ENCODE assay signal across 19 cellular contexts in the genomic region with DNA sequence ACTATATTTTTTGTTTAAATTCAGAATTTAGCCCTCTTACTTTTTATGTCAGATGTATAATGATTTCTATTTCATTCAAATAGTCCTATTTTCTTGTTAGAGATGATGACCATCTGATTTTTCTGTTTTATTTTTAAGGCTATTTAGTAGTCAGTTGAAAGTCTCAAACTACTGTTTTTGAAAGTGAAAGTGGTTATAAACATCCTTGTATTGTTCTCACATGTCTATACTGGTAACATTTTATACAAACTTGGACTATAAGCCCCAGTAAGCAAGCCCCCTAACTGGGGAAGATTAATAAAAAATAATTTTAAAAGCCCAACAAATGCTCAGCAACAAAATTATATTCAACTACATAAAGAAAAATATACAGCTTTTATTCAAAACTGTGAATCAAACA.
DNase-seq lines count a peak whose midpoint lies in the region; ATAC-seq, FAIRE-seq and TF ChIP-seq lines count a peak whose summit lies in the region.
"Had no signal": no experiment of that assay in that cellular context is flagged by ENCODE, and none has a peak within 500 bp of the region (broad histone marks: within the 10 kb centered on the region; RNA-seq: fewer than 3 reads in every experiment).

No MANE protein-coding gene starts in this region.

- no peaks in the 10 kb centered on the region for H3K9me3 Mint-ChIP-seq in neural progenitor cell
- H3K9me3 Mint-ChIP-seq: activated naive CD4-positive, alpha-beta T cell treated with anti-CD3 and anti-CD28 coated beads, Interleukin-2, amount 10 ng/mL, durations not matched to agents 7 days and 5 days had no signal

- H3K4me3 Mint-ChIP-seq in neural progenitor cell, result no peak overlapping the region
- H3K4me3 Mint-ChIP-seq: activated naive CD4-positive, alpha-beta T cell treated with anti-CD3 and anti-CD28 coated beads, Interleukin-2, amount 10 ng/mL, durations not matched to agents 7 days and 5 days had no signal

- no peak for TF ChIP-seq POLR2A in K562 (conservative IDR thresholded peaks at IDR 0.05)

- H2AFZ ChIP-seq in K562 (ENCODE audit: low read depth, low read length) (peak overlapping the region; percentile 10; the same call in 1 of the 2 replicates), neural progenitor cell (replicated peaks) (no peak overlapping the region)

- peaks cover 0 to 5% of the 10 kb centered on the region in 2 experiments; a peak in 2 of 5 replicates for H3K4me1 ChIP-seq in K562 (replicated peaks in 1 of 2; ENCODE audit: control insufficient read depth in 2 of 2, insufficient read depth in 2 of 2, low read length in 2 of 2)
- no peaks in the 10 kb centered on the region for H3K4me1 ChIP-seq in neural progenitor cell
- H3K4me1 ChIP-seq: gastrocnemius medialis, left lung had no signal

- no peak for TF ChIP-seq EP300 in K562 (IDR thresholded peaks at IDR 0.05; ENCODE audit: low read length)

- H3K9me1 ChIP-seq in K562 (ENCODE audit: control insufficient read depth, insufficient read depth, low read length), result no peaks in the 10 kb centered on the region

- H3K4me3 ChIP-seq in K562, result no peak overlapping the region
- no peak overlapping the region for H3K4me3 ChIP-seq in neural progenitor cell
- H3K4me3 ChIP-seq: gastrocnemius medialis, left lung, MG63, SK-N-MC had no signal

- no peak for TF ChIP-seq RAD21 in K562 (CRISPR knock-in tag; conservative IDR thresholded peaks at IDR 0.05 in 1 of 2, IDR thresholded peaks at IDR 0.05 in 1 of 2)

- no peaks in the 10 kb centered on the region for H4K20me1 ChIP-seq in K562 (replicated peaks; ENCODE audit: control insufficient read depth, insufficient read depth, low read length)
- H4K20me1 ChIP-seq in neural progenitor cell (ENCODE audit: low read depth), result no peaks in the 10 kb centered on the region

- in situ Hi-C loops in K562 (cut with MboI), result no loop called here

- intact Hi-C loops in K562 (cut with micrococcal nuclease), result no loop called here

- H3K27me3 Mint-ChIP-seq in neural progenitor cell (ENCODE audit: insufficient read depth, low read depth), result peaks cover 2% of the 10 kb centered on the region
- H3K27me3 Mint-ChIP-seq: activated naive CD4-positive, alpha-beta T cell treated with anti-CD3 and anti-CD28 coated beads, Interleukin-2, amount 10 ng/mL, durations not matched to agents 7 days and 5 days had no signal

- H3K79me2 ChIP-seq in K562 (ENCODE audit: control insufficient read depth, insufficient read depth, low read length) (no peaks in the 10 kb centered on the region), neural progenitor cell (ENCODE audit: low read depth) (no peaks in the 10 kb centered on the region)

- H3K27me3 ChIP-seq in K562 (ENCODE audit: control insufficient read depth in 2 of 2, insufficient read depth in 2 of 2, low read length in 2 of 2) (no peaks in the 10 kb centered on the region), neural progenitor cell (no peaks in the 10 kb centered on the region)
- H3K27me3 ChIP-seq: gastrocnemius medialis, left lung, MG63 had no signal

- no TSS peak for BruUV-seq in K562 (replicated peaks; lab: Mats Ljungman, UMichigan)

- no peaks in the 10 kb centered on the region for H3K36me3 Mint-ChIP-seq in neural progenitor cell
- H3K36me3 Mint-ChIP-seq: activated naive CD4-positive, alpha-beta T cell treated with anti-CD3 and anti-CD28 coated beads, Interleukin-2, amount 10 ng/mL, durations not matched to agents 7 days and 5 days had no signal

- TF ChIP-seq CTCF in K562 (IDR thresholded peaks at IDR 0.05 in 2 of 3, conservative IDR thresholded peaks at IDR 0.05 in 1 of 3; ENCODE audit: insufficient read depth in 2 of 3, low read depth in 1 of 3, low read length in 3 of 3) (no peak), neural progenitor cell (IDR thresholded peaks at IDR 0.05) (no peak)

- no peak for FAIRE-seq in K562 (lab: Jason Lieb, UNC)
- FAIRE-seq: HTR-8/SVneo had no signal

- H3K36me3 ChIP-seq in K562 (ENCODE audit: control insufficient read depth, insufficient read depth, low read length) (no peaks in the 10 kb centered on the region), neural progenitor cell (no peaks in the 10 kb centered on the region)
- H3K36me3 ChIP-seq: gastrocnemius medialis, left lung, MG63 had no signal

- H3K9ac ChIP-seq in K562 (ENCODE audit: insufficient read depth in 1 of 2, low read depth in 2 of 2, low read length in 2 of 2), result no peak overlapping the region
- no peak overlapping the region for H3K9ac ChIP-seq in neural progenitor cell

- CTCF ChIA-PET in K562 (lab: Yijun Ruan, JAX; ENCODE audit: low intra/inter-chr PET ratio), result interaction anchor here (0.6 kb wide), 1 partner anchor 1571 kb away, joined by 3 read pairs; no protein-coding TSS in a partner anchor

- peak; percentile 78 for ATAC-seq in GM18499 (IDR thresholded peaks at IDR 0.05; ENCODE audit: insufficient read depth, unreplicated experiment)
- peak; percentile 51 for ATAC-seq in GM21390 (IDR thresholded peaks at IDR 0.05; ENCODE audit: unreplicated experiment)
- peak; percentile 67 for ATAC-seq in HG03196 (IDR thresholded peaks at IDR 0.05; ENCODE audit: unreplicated experiment)
- no peak for ATAC-seq in K562
- ATAC-seq: gastrocnemius medialis, left lung, Panc1 had no signal

- no peak overlapping the region for H3K27ac Mint-ChIP-seq in neural progenitor cell
- H3K27ac Mint-ChIP-seq: activated naive CD4-positive, alpha-beta T cell treated with anti-CD3 and anti-CD28 coated beads, Interleukin-2, amount 10 ng/mL, durations not matched to agents 7 days and 5 days had no signal

- H3K9me3 ChIP-seq in K562 (replicated peaks; ENCODE audit: control insufficient read depth, insufficient read depth, low read depth, low read length) (peaks cover 6% of the 10 kb centered on the region), neural progenitor cell (ENCODE audit: low read depth) (no peaks in the 10 kb centered on the region)
- H3K9me3 ChIP-seq: gastrocnemius medialis, left lung, MG63 had no signal

- POLR2A ChIA-PET in K562 (lab: Yijun Ruan, JAX), result no interaction called here

- H3K27ac ChIP-seq in K562 (ENCODE audit: extremely low read depth, low read depth, low read length), result no peak overlapping the region
- H3K27ac ChIP-seq in neural progenitor cell, result no peak overlapping the region
- H3K27ac ChIP-seq: gastrocnemius medialis, left lung, SK-N-MC had no signal

- H3F3A ChIP-seq in neural progenitor cell (ENCODE audit: low read depth), result no peaks in the 10 kb centered on the region

- H3K4me2 ChIP-seq in K562 (ENCODE audit: insufficient read depth, low read length) (no peak overlapping the region), neural progenitor cell (no peak overlapping the region)

- DNase-seq in K562 (ENCODE audit: extremely low read depth in 1 of 4, low spot score in 3 of 4) (no peak), H4 (ENCODE audit: low spot score) (no peak), glomerular visceral epithelial cell (ENCODE audit: extremely low spot score) (no peak), neural progenitor cell (ENCODE audit: low spot score) (no peak)
- DNase-seq in stimulated activated CD4-positive, alpha-beta T cell treated with anti-CD3 and anti-CD28 coated beads, Interleukin-4, amount 100 ng/mL, for 24 hours, result no peak
- DNase-seq: activated naive CD4-positive, alpha-beta T cell treated with anti-CD3 and anti-CD28 coated beads, Interleukin-2, amount 10 ng/mL, durations not matched to agents 7 days and 5 days; activated T-cell treated with anti-CD3 and anti-CD28 coated beads, Interleukin-2, amount 50 U/mL, for 1 hour; gastrocnemius medialis; GF-D8; left lung; MG63; NCI-H1930; stimulated activated CD4-positive, alpha-beta T cell treated with anti-CD3 and anti-CD28 coated beads, Interleukin-4, amount 100 ng/mL, for 1 hour had no signal

- H3K4me1 Mint-ChIP-seq in neural progenitor cell, result no peaks in the 10 kb centered on the region
- H3K4me1 Mint-ChIP-seq: activated naive CD4-positive, alpha-beta T cell treated with anti-CD3 and anti-CD28 coated beads, Interleukin-2, amount 10 ng/mL, durations not matched to agents 7 days and 5 days had no signal

TF ChIP-seq in K562, 482 proteins besides CTCF, POLR2A, EP300 and RAD21 (continues in another document):
- no peak for TF ChIP-seq BDP1 (IDR thresholded peaks at IDR 0.05; ENCODE audit: insufficient read depth, insufficient read length)
- TF ChIP-seq ETS2 (tag; IDR thresholded peaks at IDR 0.05; ENCODE audit: borderline replicate concordance, poor library complexity, severe bottlenecking), result no peak
- no peak for TF ChIP-seq CHD4 (IDR thresholded peaks at IDR 0.05; ENCODE audit: insufficient read depth, insufficient replicate concordance, low read depth, low read length, poor library complexity, severe bottlenecking)
- TF ChIP-seq CREB1 (IDR thresholded peaks at IDR 0.05), result no peak
- TF ChIP-seq CREB1 (CRISPR knock-in tag; IDR thresholded peaks at IDR 0.05), result no peak
- TF ChIP-seq, protein P1, sequence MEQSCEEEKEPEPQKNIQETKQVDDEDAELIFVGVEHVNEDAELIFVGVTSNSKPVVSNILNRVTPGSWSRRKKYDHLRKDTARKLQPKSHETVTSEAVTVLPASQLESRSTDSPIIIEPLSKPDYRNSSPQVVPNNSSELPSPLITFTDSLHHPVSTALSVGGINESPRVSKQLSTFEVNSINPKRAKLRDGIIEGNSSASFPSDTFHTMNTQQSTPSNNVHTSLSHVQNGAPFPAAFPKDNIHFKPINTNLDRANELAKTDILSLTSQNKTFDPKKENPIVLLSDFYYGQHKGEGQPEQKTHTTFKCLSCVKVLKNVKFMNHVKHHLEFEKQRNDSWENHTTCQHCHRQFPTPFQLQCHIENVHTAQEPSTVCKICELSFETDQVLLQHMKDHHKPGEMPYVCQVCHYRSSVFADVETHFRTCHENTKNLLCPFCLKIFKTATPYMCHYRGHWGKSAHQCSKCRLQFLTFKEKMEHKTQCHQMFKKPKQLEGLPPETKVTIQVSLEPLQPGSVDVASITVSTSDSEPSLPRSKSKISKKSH (CRISPR knock-in tag; IDR thresholded peaks at IDR 0.05), result no peak
- TF ChIP-seq, protein P2, sequence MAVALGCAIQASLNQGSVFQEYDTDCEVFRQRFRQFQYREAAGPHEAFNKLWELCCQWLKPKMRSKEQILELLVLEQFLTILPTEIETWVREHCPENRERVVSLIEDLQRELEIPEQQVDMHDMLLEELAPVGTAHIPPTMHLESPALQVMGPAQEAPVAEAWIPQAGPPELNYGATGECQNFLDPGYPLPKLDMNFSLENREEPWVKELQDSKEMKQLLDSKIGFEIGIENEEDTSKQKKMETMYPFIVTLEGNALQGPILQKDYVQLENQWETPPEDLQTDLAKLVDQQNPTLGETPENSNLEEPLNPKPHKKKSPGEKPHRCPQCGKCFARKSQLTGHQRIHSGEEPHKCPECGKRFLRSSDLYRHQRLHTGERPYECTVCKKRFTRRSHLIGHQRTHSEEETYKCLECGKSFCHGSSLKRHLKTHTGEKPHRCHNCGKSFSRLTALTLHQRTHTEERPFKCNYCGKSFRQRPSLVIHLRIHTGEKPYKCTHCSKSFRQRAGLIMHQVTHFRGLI (CRISPR knock-in tag; IDR thresholded peaks at IDR 0.05), result no peak
- TF ChIP-seq STAT5A (IDR thresholded peaks at IDR 0.05; ENCODE audit: borderline replicate concordance, low read length), result no peak
- TF ChIP-seq ZKSCAN8 (CRISPR knock-in tag; IDR thresholded peaks at IDR 0.05), result no peak
